7 cellular contexts compared by ENCODE assay signal in genomic region chr20:54207053-54207742, GRCh38. TPM values are rescaled to one million over a fixed set of nuclear protein-coding genes. Genes with fewer than 3 reads are reported as not detected.
DNase-seq lines count a peak whose midpoint lies in the region; ATAC-seq and TF ChIP-seq lines count a peak whose summit lies in the region.

No MANE protein-coding gene starts in this region.

- H3K27ac ChIP-seq in HEK293 (ENCODE audit: extremely low read depth, low read depth, low read length) = no peak overlapping the region
- peak overlapping the region; percentile 87 to 96 (median 95) for H3K27ac ChIP-seq in stomach

- TF ChIP-seq EP300 in stomach (IDR thresholded peaks at IDR 0.05) = no peak

- no peak overlapping the region for H3K9ac ChIP-seq in iPS-15b (ENCODE audit: low read depth, low read length)

- peaks cover 7% of the 10 kb centered on the region for H3K36me3 Mint-ChIP-seq in activated CD4-positive, alpha-beta memory T cell treated with anti-CD3 and anti-CD28 coated beads, Interleukin-2, amount 10 ng/mL, durations not matched to agents 7 days and 5 days (ENCODE audit: low read depth)

- H3K4me1 Mint-ChIP-seq in activated CD4-positive, alpha-beta memory T cell treated with anti-CD3 and anti-CD28 coated beads, Interleukin-2, amount 10 ng/mL, durations not matched to agents 7 days and 5 days = peaks cover 21% of the 10 kb centered on the region

- no peak for ATAC-seq in HG03045 (IDR thresholded peaks at IDR 0.05; ENCODE audit: unreplicated experiment)
- no peak for ATAC-seq in HG03442 (IDR thresholded peaks at IDR 0.05; ENCODE audit: unreplicated experiment)

- CTCF ChIA-PET in HEK293 (lab: Yijun Ruan, JAX) = interaction anchor here (0.5 to 2.3 kb wide), 12 partner anchors 8 to 462 kb away, joined by 3 to 20 read pairs (median 4); no protein-coding TSS in a partner anchor
- CTCF ChIA-PET in activated CD4-positive, alpha-beta memory T cell treated with anti-CD3 and anti-CD28 coated beads, Interleukin-2, amount 10 ng/mL, durations not matched to agents 7 days and 5 days (lab: Charles Lee) = interaction anchor here (0.6 to 3.9 kb wide), 9 partner anchors 12 to 512 kb away, joined by 3 to 21 read pairs (median 6); no protein-coding TSS in a partner anchor

- H3K27me3 ChIP-seq in iPS-15b (ENCODE audit: control insufficient read depth, insufficient read depth, low read length) (no peaks in the 10 kb centered on the region), stomach (no peaks in the 10 kb centered on the region)

- H3K4me3 Mint-ChIP-seq in activated CD4-positive, alpha-beta memory T cell treated with anti-CD3 and anti-CD28 coated beads, Interleukin-2, amount 10 ng/mL, durations not matched to agents 7 days and 5 days = peak overlapping the region; percentile 93

- POLR2A ChIA-PET in HEK293 (lab: Yijun Ruan, JAX) = no interaction called here
- POLR2A ChIA-PET in activated CD4-positive, alpha-beta memory T cell treated with anti-CD3 and anti-CD28 coated beads, Interleukin-2, amount 10 ng/mL, durations not matched to agents 7 days and 5 days (lab: Charles Lee) = interaction anchor here (0.6 to 2.5 kb wide), 5 partner anchors 7 to 108 kb away, joined by 3 to 8 read pairs (median 6); no protein-coding TSS in a partner anchor

- intact Hi-C loops in stomach (cut with DNase I; ENCODE audit: low total_unique reads) = no loop called here

- no peaks in the 10 kb centered on the region for H3K9me3 Mint-ChIP-seq in activated CD4-positive, alpha-beta memory T cell treated with anti-CD3 and anti-CD28 coated beads, Interleukin-2, amount 10 ng/mL, durations not matched to agents 7 days and 5 days

- H3K9me3 ChIP-seq in HEK293 (ENCODE audit: control insufficient read depth, insufficient read depth, low read depth, low read length) = no peaks in the 10 kb centered on the region
- H3K9me3 ChIP-seq in iPS-15b (ENCODE audit: control insufficient read depth, insufficient read depth, low read length) = no peaks in the 10 kb centered on the region
- H3K9me3 ChIP-seq in stomach = no peaks in the 10 kb centered on the region

- H3K4me3 ChIP-seq in HEK293 (ENCODE audit: low read depth, low read length) (no peak overlapping the region), iPS-15b (ENCODE audit: low read depth, low read length) (peak overlapping the region; percentile 97), stomach (peak overlapping the region; percentile 83 to 98 (median 92))

- H3K27ac Mint-ChIP-seq in activated CD4-positive, alpha-beta memory T cell treated with anti-CD3 and anti-CD28 coated beads, Interleukin-2, amount 10 ng/mL, durations not matched to agents 7 days and 5 days = peak overlapping the region; percentile 96

- H3K4me1 ChIP-seq in HEK293 (ENCODE audit: control insufficient read depth, insufficient read depth, low read length) (no peaks in the 10 kb centered on the region), iPS-15b (ENCODE audit: control insufficient read depth, insufficient read depth, low read length) (peaks cover 3% of the 10 kb centered on the region), stomach (peaks cover 14 to 33% (median 25%) of the 10 kb centered on the region in 4 donors)

- H3K36me3 ChIP-seq in HEK293 (ENCODE audit: control insufficient read depth in 2 of 2, insufficient read depth in 1 of 2, low read length in 2 of 2) (peaks cover 0 to 7% of the 10 kb centered on the region in 2 experiments; a peak in 1 of 3 replicates), iPS-15b (ENCODE audit: control insufficient read depth, insufficient read depth, low read length) (no peaks in the 10 kb centered on the region), stomach (peaks cover 0 to 5% (median 0%) of the 10 kb centered on the region in 4 donors)

- WGBS in stomach, 5 donors = 53 to 62% (median 59%) methylated on average over 7 of the region's 7 CpGs

- no peak for TF ChIP-seq POLR2A in stomach (IDR thresholded peaks at IDR 0.05)

- no peak for TF ChIP-seq CTCF in HEK293 (tag by site-specific recombination; IDR thresholded peaks at IDR 0.05)
- TF ChIP-seq CTCF in stomach (IDR thresholded peaks at IDR 0.05) = no peak

- peaks cover 7% of the 10 kb centered on the region for H3K27me3 Mint-ChIP-seq in activated CD4-positive, alpha-beta memory T cell treated with anti-CD3 and anti-CD28 coated beads, Interleukin-2, amount 10 ng/mL, durations not matched to agents 7 days and 5 days

- DNase-seq in activated CD4-positive, alpha-beta memory T cell treated with anti-CD3 and anti-CD28 coated beads, Interleukin-2, amount 10 ng/mL, durations not matched to agents 7 days and 5 days = no peak
- DNase-seq in stomach (no peak), amygdala (lab: John Stamatoyannopoulos, UW) (no peak)

TF ChIP-seq in HEK293, 187 proteins besides CTCF, POLR2A, EP300 and RAD21:
- TF ChIP-seq ZBTB48 (tag by site-specific recombination; IDR thresholded peaks at IDR 0.05) (no peak), ZNF280D (tag by site-specific recombination; IDR thresholded peaks at IDR 0.05) (0 out of 2 replicates have a peak, but pooled peaks have one; percentile 65), ZNF146 (tag by site-specific recombination; IDR thresholded peaks at IDR 0.05) (peak; percentile 98), ZNF580 (tag by site-specific recombination; IDR thresholded peaks at IDR 0.05) (peak; percentile 67)
TF ChIP-seq in HEK293: peak in this region for 3.

RNA-seq across cellular contexts. Expression of gene PFDN4, which starts 0.7 kb away (rescaled TPM):
- 10 to 100 TPM; 28.1 to 30.3 TPM for total RNA-seq in activated CD4-positive, alpha-beta memory T cell treated with anti-CD3 and anti-CD28 coated beads, Interleukin-2, amount 10 ng/mL, durations not matched to agents 7 days and 5 days
- 10 to 100 TPM; 49.8 to 69.4 (median 61.6) TPM for total RNA-seq in stomach
- polyA plus RNA-seq in stomach = 10 to 100 TPM; 61.8 to 70.6 (median 64.3) TPM

RNA-seq across cellular contexts. Expression of gene CYP24A1, which starts 33.4 kb away (rescaled TPM):
- total RNA-seq in activated CD4-positive, alpha-beta memory T cell treated with anti-CD3 and anti-CD28 coated beads, Interleukin-2, amount 10 ng/mL, durations not matched to agents 7 days and 5 days = not detected
- not detected for total RNA-seq in stomach
- polyA plus RNA-seq in stomach = 1 to 10 TPM in 1 of 3 donors, not detected in 2; 1.2 TPM
